Comparison of ENCODE assay signal across 1 cellular context in genomic region chr20:56358600-56359211, GRCh38.
TF ChIP-seq lines count a peak whose summit lies in the region.

Gene FAM210B, plus strand, starts transcription at chr20:56358974. Its CDS starts 32 bp downstream, at chr20:56359006.

TF ChIP-seq in K562, 482 proteins besides CTCF, POLR2A, EP300 and RAD21 (continued from another document and continues in another):
- TF ChIP-seq ZNF592 (IDR thresholded peaks at IDR 0.05) (no peak), ZFP1 (CRISPR knock-in tag; IDR thresholded peaks at IDR 0.05) (no peak), RFX5 (IDR thresholded peaks at IDR 0.05; ENCODE audit: low read depth, low read length) (no peak), ZNF41 (CRISPR knock-in tag; conservative IDR thresholded peaks at IDR 0.05) (no peak), ZBTB43 (CRISPR knock-in tag; IDR thresholded peaks at IDR 0.05) (no peak), NKRF (IDR thresholded peaks at IDR 0.05; ENCODE audit: borderline replicate concordance) (no peak), CEBPG (CRISPR knock-in tag; IDR thresholded peaks at IDR 0.05) (no peak), CEBPG (tag; conservative IDR thresholded peaks at IDR 0.05 in 1 of 2, IDR thresholded peaks at IDR 0.05 in 1 of 2) (no peak), MBD2 (IDR thresholded peaks at IDR 0.05; ENCODE audit: borderline replicate concordance, low read depth) (no peak), SMAD3 (CRISPR knock-in tag; conservative IDR thresholded peaks at IDR 0.05) (no peak), ZNF324 (CRISPR knock-in tag; IDR thresholded peaks at IDR 0.05) (no peak), RBM17 (IDR thresholded peaks at IDR 0.05; ENCODE audit: borderline replicate concordance, low read depth, low read length) (no peak), FOXA1 (IDR thresholded peaks at IDR 0.05; ENCODE audit: borderline replicate concordance) (no peak), ARID3A (IDR thresholded peaks at IDR 0.05; ENCODE audit: borderline replicate concordance, low read depth, low read length) (no peak), ZNF134 (CRISPR knock-in tag; conservative IDR thresholded peaks at IDR 0.05) (no peak), POLR3G (IDR thresholded peaks at IDR 0.05; ENCODE audit: extremely low read depth, insufficient read length, insufficient replicate concordance) (no peak), VEZF1 (CRISPR knock-in tag; IDR thresholded peaks at IDR 0.05) (peak; percentile 67), MXI1 (IDR thresholded peaks at IDR 0.05; ENCODE audit: low read depth, low read length) (no peak), ZNF589 (CRISPR knock-in tag; IDR thresholded peaks at IDR 0.05; ENCODE audit: low read depth) (no peak), RB1 (IDR thresholded peaks at IDR 0.05; ENCODE audit: low read depth) (peak; percentile 52; the same call in 1 of the 2 replicates), SUPT5H (IDR thresholded peaks at IDR 0.05) (no peak), ZNF23 (CRISPR knock-in tag; IDR thresholded peaks at IDR 0.05) (no peak), OTX1 (CRISPR knock-in tag; IDR thresholded peaks at IDR 0.05) (no peak), DMBX1 (CRISPR knock-in tag; IDR thresholded peaks at IDR 0.05; ENCODE audit: borderline replicate concordance) (no peak), ZNF79 (CRISPR knock-in tag; IDR thresholded peaks at IDR 0.05; ENCODE audit: low read depth) (no peak), HBP1 (CRISPR knock-in tag; IDR thresholded peaks at IDR 0.05) (no peak), CBX1 (IDR thresholded peaks at IDR 0.05; ENCODE audit: low read depth) (peak; percentile 22; the same call in 1 of the 2 replicates), MNT (conservative IDR thresholded peaks at IDR 0.05) (no peak), TAF1 (IDR thresholded peaks at IDR 0.05; ENCODE audit: control insufficient read depth, extremely low read depth, insufficient read depth, low read length, severe bottlenecking) (peak; percentile 26), E2F6 (IDR thresholded peaks at IDR 0.05; ENCODE audit: borderline replicate concordance in 1 of 2, extremely low read depth in 1 of 2, insufficient read depth in 1 of 2, insufficient read length in 1 of 2, low read depth in 1 of 2, low read length in 1 of 2, poor library complexity in 1 of 2, severe bottlenecking in 1 of 2) (peak in 1 of 2 experiments; percentile 53), NEUROD1 (IDR thresholded peaks at IDR 0.05; ENCODE audit: borderline replicate concordance, low read depth, low read length, partially characterized antibody) (no peak), ZNF224 (CRISPR knock-in tag; IDR thresholded peaks at IDR 0.05) (no peak), USF2 (CRISPR knock-in tag; IDR thresholded peaks at IDR 0.05) (no peak), ATF6 (CRISPR knock-in tag; IDR thresholded peaks at IDR 0.05) (no peak), NCOA2 (IDR thresholded peaks at IDR 0.05; ENCODE audit: partially characterized antibody in 2 of 2) (no peak), ZNF212 (CRISPR knock-in tag; IDR thresholded peaks at IDR 0.05) (no peak), IFI16 (CRISPR knock-in tag; IDR thresholded peaks at IDR 0.05) (no peak), ZNF644 (tag; IDR thresholded peaks at IDR 0.05; ENCODE audit: low read depth) (no peak), CREBBP (IDR thresholded peaks at IDR 0.05; ENCODE audit: low read depth, low read length) (no peak), TGIF2 (CRISPR knock-in tag; IDR thresholded peaks at IDR 0.05) (no peak), POLR2AphosphoS5 (IDR thresholded peaks at IDR 0.05; ENCODE audit: control insufficient read depth, insufficient read depth, low read depth, low read length) (0 out of 2 replicates have a peak, but pooled peaks have one; percentile 39), E2F5 (CRISPR knock-in tag; IDR thresholded peaks at IDR 0.05) (no peak), CCNT2 (IDR thresholded peaks at IDR 0.05; ENCODE audit: borderline replicate concordance, extremely low read depth, insufficient read length, low read depth, low read length) (peak; percentile 88)
